8 cellular contexts compared by ENCODE assay signal in genomic region chr2:157874997-157875719, GRCh38. TPM values are rescaled to one million over a fixed set of nuclear protein-coding genes. Genes with fewer than 3 reads are reported as not detected.
A peak's percentile ranks its signal among the peaks of the same experiment; 100 is the strongest.
DNase-seq lines count a peak whose midpoint lies in the region; ATAC-seq, FAIRE-seq and TF ChIP-seq lines count a peak whose summit lies in the region.

No MANE protein-coding gene starts in this region.

- peak overlapping the region; percentile 92 to 98 (median 94) for H3K27ac Mint-ChIP-seq in CD4-positive, CD25-positive, alpha-beta regulatory T cell
- H3K27ac Mint-ChIP-seq in WTC11: peak overlapping the region; percentile 87

- H3K4me1 Mint-ChIP-seq in CD4-positive, CD25-positive, alpha-beta regulatory T cell: peaks cover 46 to 85% (median 70%) of the 10 kb centered on the region in 4 donors
- H3K4me1 Mint-ChIP-seq in WTC11: peaks cover 59% of the 10 kb centered on the region

- no peaks in the 10 kb centered on the region for H3K27me3 ChIP-seq in CD4-positive, CD25-positive, alpha-beta regulatory T cell (ENCODE audit: control insufficient read depth, insufficient read depth, low read length)
- H3K27me3 ChIP-seq in HUES64 (ENCODE audit: insufficient read depth, low read length) (peaks cover 10% of the 10 kb centered on the region), mucosa of rectum (ENCODE audit: control insufficient read depth in 2 of 2, insufficient read depth in 2 of 2, low read length in 2 of 2) (no peaks in the 10 kb centered on the region), upper lobe of right lung (no peaks in the 10 kb centered on the region)

- intact Hi-C loops in upper lobe of right lung (cut with DNase I): loop anchor here (10.0 kb wide), 1 partner anchor 90 kb away; no protein-coding TSS in a partner anchor

- peaks cover 49% of the 10 kb centered on the region for H3K4me1 ChIP-seq in CD4-positive, CD25-positive, alpha-beta regulatory T cell (ENCODE audit: control insufficient read depth, insufficient read depth, low read length, poor library complexity, severe bottlenecking)
- H3K4me1 ChIP-seq in HUES64 (ENCODE audit: insufficient read depth, low read length) (peaks cover 20% of the 10 kb centered on the region), mucosa of rectum (ENCODE audit: control insufficient read depth in 2 of 2, insufficient read depth in 2 of 2, low read length in 2 of 2) (peaks cover 6 to 10% of the 10 kb centered on the region in 2 donors), upper lobe of right lung (peaks cover 21% of the 10 kb centered on the region)

- peak overlapping the region; percentile 64 for H3K27ac ChIP-seq in CD4-positive, CD25-positive, alpha-beta regulatory T cell (ENCODE audit: insufficient read depth, low read length, poor library complexity, severe bottlenecking)
- H3K27ac ChIP-seq in HUES64 (ENCODE audit: low read depth, low read length) (peak overlapping the region; percentile 25; the same call in 1 of the 2 replicates), mucosa of rectum (ENCODE audit: low read depth in 2 of 2, low read length in 2 of 2) (peak overlapping the region; percentile 81 to 94), upper lobe of right lung (peak overlapping the region; percentile 80)

- POLR2A ChIA-PET in WTC11 (lab: Charles Lee): interaction anchor here (0.9 to 1.4 kb wide), 3 partner anchors 8 to 57 kb away, joined by 3 to 5 read pairs (median 3); no protein-coding TSS in a partner anchor

- H3K27me3 Mint-ChIP-seq in CD4-positive, CD25-positive, alpha-beta regulatory T cell: no peaks in the 10 kb centered on the region
- no peaks in the 10 kb centered on the region; the same call in 1 of the 2 replicates for H3K27me3 Mint-ChIP-seq in WTC11 (ENCODE audit: low read depth)

- H3K36me3 Mint-ChIP-seq in CD4-positive, CD25-positive, alpha-beta regulatory T cell: peaks cover 5% of the 10 kb centered on the region
- H3K36me3 Mint-ChIP-seq in WTC11: no peaks in the 10 kb centered on the region

- CTCF ChIA-PET in WTC11 (lab: Charles Lee): interaction anchor here (0.5 to 2.8 kb wide), 7 partner anchors 26 to 1761 kb away, joined by 3 to 11 read pairs (median 5); no protein-coding TSS in a partner anchor

- peak overlapping the region; percentile 93 to 99 (median 98) for H3K4me3 Mint-ChIP-seq in CD4-positive, CD25-positive, alpha-beta regulatory T cell
- H3K4me3 Mint-ChIP-seq in WTC11: peak overlapping the region; percentile 92

- H3K9me3 Mint-ChIP-seq in CD4-positive, CD25-positive, alpha-beta regulatory T cell: no peaks in the 10 kb centered on the region
- H3K9me3 Mint-ChIP-seq in WTC11: no peaks in the 10 kb centered on the region

- DNase-seq in CD4-positive, CD25-positive, alpha-beta regulatory T cell: peak in 1 of 3 donors; percentile 52
- DNase-seq in WTC11 (ENCODE audit: low spot score) (peak; percentile 24), epithelial cell of esophagus (ENCODE audit: low read depth) (peak; percentile 88), upper lobe of right lung (peak; percentile 70), D721Med (ENCODE audit: insufficient read length, low spot score) (no peak)

- ATAC-seq in CD4-positive, CD25-positive, alpha-beta regulatory T cell (ENCODE audit: low read depth in 2 of 2): no peak
- ATAC-seq in WTC11 (no peak), upper lobe of right lung (no peak), GM21619 (IDR thresholded peaks at IDR 0.05; ENCODE audit: unreplicated experiment) (no peak)

- peak overlapping the region; percentile 91 for H3K4me3 ChIP-seq in CD4-positive, CD25-positive, alpha-beta regulatory T cell (ENCODE audit: low read depth, low read length)
- peak overlapping the region; percentile 67 for H3K4me3 ChIP-seq in HUES64 (ENCODE audit: low read length)
- peak overlapping the region; percentile 71 for H3K4me3 ChIP-seq in epithelial cell of esophagus (ENCODE audit: low read length)
- H3K4me3 ChIP-seq in mucosa of rectum (ENCODE audit: low read length in 2 of 2): peak overlapping the region; percentile 85 to 91
- peak overlapping the region; percentile 77 for H3K4me3 ChIP-seq in upper lobe of right lung

- peak overlapping the region; percentile 62 for H3K9ac ChIP-seq in HUES64 (ENCODE audit: low read depth, low read length)
- peak overlapping the region; percentile 75 to 81 for H3K9ac ChIP-seq in mucosa of rectum (ENCODE audit: low read depth in 1 of 2, low read length in 2 of 2)

- H3K36me3 ChIP-seq in CD4-positive, CD25-positive, alpha-beta regulatory T cell (ENCODE audit: control insufficient read depth, insufficient read depth, low read length): no peaks in the 10 kb centered on the region
- H3K36me3 ChIP-seq in HUES64 (ENCODE audit: insufficient read depth, low read length): no peaks in the 10 kb centered on the region
- no peaks in the 10 kb centered on the region for H3K36me3 ChIP-seq in mucosa of rectum (ENCODE audit: control insufficient read depth in 2 of 2, insufficient read depth in 2 of 2, low read length in 2 of 2)
- H3K36me3 ChIP-seq in upper lobe of right lung: no peaks in the 10 kb centered on the region

- TF ChIP-seq CTCF in WTC11 (IDR thresholded peaks at IDR 0.05) (no peak), epithelial cell of esophagus (IDR thresholded peaks at IDR 0.05; ENCODE audit: insufficient read depth, low read depth, low read length, missing control alignments) (no peak), upper lobe of right lung (IDR thresholded peaks at IDR 0.05) (no peak), D721Med (IDR thresholded peaks at IDR 0.05; ENCODE audit: insufficient read depth, missing control alignments) (no peak)

- 3% methylated on average over 23 of the region's 25 CpGs for WGBS in HUES64

- no peaks in the 10 kb centered on the region for H3K9me3 ChIP-seq in CD4-positive, CD25-positive, alpha-beta regulatory T cell (ENCODE audit: control insufficient read depth in 2 of 2, low read length in 2 of 2)
- no peaks in the 10 kb centered on the region for H3K9me3 ChIP-seq in HUES64 (ENCODE audit: insufficient read depth, low read depth, low read length)
- no peaks in the 10 kb centered on the region for H3K9me3 ChIP-seq in mucosa of rectum (ENCODE audit: control insufficient read depth in 2 of 2, low read length in 2 of 2)
- no peaks in the 10 kb centered on the region for H3K9me3 ChIP-seq in upper lobe of right lung

- FAIRE-seq in D721Med (lab: Jason Lieb, UNC): no peak

TF ChIP-seq in WTC11, 78 proteins besides CTCF, POLR2A, EP300 and RAD21 (continues in another document):
- TF ChIP-seq CDX4 (CRISPR knock-in tag; IDR thresholded peaks at IDR 0.05; ENCODE audit: borderline replicate concordance): no peak
- TF ChIP-seq RORB (CRISPR knock-in tag; IDR thresholded peaks at IDR 0.05): no peak
- no peak for TF ChIP-seq ATF6 (CRISPR knock-in tag; IDR thresholded peaks at IDR 0.05)
- no peak for TF ChIP-seq ZNF671 (CRISPR knock-in tag; IDR thresholded peaks at IDR 0.05)
- TF ChIP-seq ERG (CRISPR knock-in tag; IDR thresholded peaks at IDR 0.05): no peak
- TF ChIP-seq PREB (CRISPR knock-in tag; IDR thresholded peaks at IDR 0.05; ENCODE audit: borderline replicate concordance): no peak

RNA-seq across cellular contexts. Expression of gene ACVR1, which starts 1.0 kb away (rescaled TPM):
- 64.2 TPM for total RNA-seq in CD4-positive, CD25-positive, alpha-beta regulatory T cell
- 10 to 100 TPM; 14.1 to 21.4 (median 17.3) TPM for polyA plus RNA-seq in CD4-positive, CD25-positive, alpha-beta regulatory T cell
- 12.0 TPM for polyA plus RNA-seq in HUES64 (2013, experiment 1 of 2)
- polyA plus RNA-seq in HUES64 (2013, experiment 2 of 2): 10.9 TPM
- total RNA-seq in WTC11 (2021) (16.8 to 20.2 TPM (median 19.2 TPM) in 3 replicates), upper lobe of right lung (34.4 TPM)

Comparison
In these comparisons a context has a peak if more than half of its experiments do, and no peak if none do; other contexts are left out.
1. H3K27ac ChIP-seq: peak in every context shown above with its lines; median percentile 88 in mucosa of rectum; 80 in upper lobe of right lung; 64 in CD4-positive, CD25-positive, alpha-beta regulatory T cell; 25 in HUES64.